ENCODE assay signal across 8 cellular contexts in genomic region chr19:11879687-11880266, GRCh38. TPM values are rescaled to one million over a fixed set of nuclear protein-coding genes. Genes with fewer than 3 reads are reported as not detected.
DNase-seq lines count a peak whose midpoint lies in the region; ATAC-seq and TF ChIP-seq lines count a peak whose summit lies in the region.
"Not testable (repeated sequence)": the region's sequence is repeated elsewhere in the genome, so short reads cannot be mapped to it uniquely, and the experiment has no call there.

No MANE protein-coding gene starts in this region.

- intact Hi-C loops in right cardiac atrium (cut with DNase I) = loop anchor here in 3 of 4 donors (2.0 to 5.0 kb wide), 4 partner anchors 108 to 263 kb away; partner anchors contain the start of gene ZNF20 (in 1 of the 3)
- intact Hi-C loops in ovary (cut with DNase I) = loop anchor here in 2 of 4 donors (5.0 kb wide), 2 partner anchors 108 to 263 kb away; partner anchors contain the start of gene ZNF20 (in 1 of the 2)

- 78% methylated on average over 16 of the region's 16 CpGs for WGBS in right cardiac atrium
- WGBS in ovary, 3 donors = 66 to 75% (median 73%) methylated on average over 16 of the region's 16 CpGs

- peak in 1 of 2 donors; percentile 50 for ATAC-seq in right cardiac atrium
- ATAC-seq in stimulated activated effector memory CD8-positive, alpha-beta T cell treated with anti-CD3 and anti-CD28 coated beads, Interleukin-12 subunit alpha, Interleukin-12 subunit beta, amount 100 ng/mL, for 72 hours = peak; percentile 57

- H3K9me3 Mint-ChIP-seq in stimulated activated effector memory CD8-positive, alpha-beta T cell treated with anti-CD3 and anti-CD28 coated beads, Interleukin-12 subunit alpha, Interleukin-12 subunit beta, amount 100 ng/mL, for 72 hours = not testable (repeated sequence)

- H3K4me2 ChIP-seq in MM.1S (ENCODE audit: low read depth, low read length) = not testable (repeated sequence)

- not testable (repeated sequence) for H3K9ac ChIP-seq in MM.1S (ENCODE audit: low read length)

- H3F3A ChIP-seq in MM.1S (ENCODE audit: insufficient read depth, low read length) = not testable (repeated sequence)

- H3K36me3 ChIP-seq in MM.1S (replicated peaks; ENCODE audit: insufficient read depth, low read length); ovary: not testable (repeated sequence)

- not testable (repeated sequence) for H2AFZ ChIP-seq in MM.1S (ENCODE audit: low read length)

- not testable (repeated sequence) for H3K79me2 ChIP-seq in MM.1S (ENCODE audit: low read length)

- not testable (repeated sequence) for H3K27me3 ChIP-seq in MM.1S (replicated peaks; ENCODE audit: insufficient read depth, low read length); right cardiac atrium (ENCODE audit: control insufficient read depth, insufficient read depth); ovary

- H4K20me1 ChIP-seq in MM.1S (ENCODE audit: insufficient read depth, low read length) = not testable (repeated sequence)

- not testable (repeated sequence) for H3K27ac Mint-ChIP-seq in stimulated activated effector memory CD8-positive, alpha-beta T cell treated with anti-CD3 and anti-CD28 coated beads, Interleukin-12 subunit alpha, Interleukin-12 subunit beta, amount 100 ng/mL, for 72 hours

- not testable (repeated sequence) for H3K36me3 Mint-ChIP-seq in stimulated activated effector memory CD8-positive, alpha-beta T cell treated with anti-CD3 and anti-CD28 coated beads, Interleukin-12 subunit alpha, Interleukin-12 subunit beta, amount 100 ng/mL, for 72 hours

- DNase-seq in DMS53 (lab: John Stamatoyannopoulos, UW) (peak; percentile 46), MM.1S (peak; percentile 27), T-helper 1 cell (peak in 4 of 5 donors; percentile 6 to 33 (median 16)), cardiac fibroblast (ENCODE audit: low read depth in 2 of 2) (peak; percentile 6 to 20), right cardiac atrium (peak; percentile 12 to 55 (median 51)), ovary (peak; percentile 16 to 52 (median 49))
- peak; percentile 38 for DNase-seq in activated CD8-positive, alpha-beta memory T cell treated with anti-CD3 and anti-CD28 coated beads, Interleukin-2, amount 50 U/mL, for 4 hours
- DNase-seq in stimulated activated effector memory CD8-positive, alpha-beta T cell treated with anti-CD3 and anti-CD28 coated beads, Interleukin-12 subunit alpha, Interleukin-12 subunit beta, amount 100 ng/mL, for 72 hours (ENCODE audit: low spot score in 2 of 2) = peak; percentile 31 to 67

- not testable (repeated sequence) for H3K9me2 ChIP-seq in MM.1S (replicated peaks; ENCODE audit: insufficient read depth, low read length)

- not testable (repeated sequence) for H3K4me1 ChIP-seq in MM.1S (ENCODE audit: low read length); right cardiac atrium (ENCODE audit: control insufficient read depth, insufficient read depth, low read length); ovary (ENCODE audit: insufficient read depth)

- not testable (repeated sequence) for H3K4me3 Mint-ChIP-seq in stimulated activated effector memory CD8-positive, alpha-beta T cell treated with anti-CD3 and anti-CD28 coated beads, Interleukin-12 subunit alpha, Interleukin-12 subunit beta, amount 100 ng/mL, for 72 hours

- not testable (repeated sequence) for H3K4me1 Mint-ChIP-seq in stimulated activated effector memory CD8-positive, alpha-beta T cell treated with anti-CD3 and anti-CD28 coated beads, Interleukin-12 subunit alpha, Interleukin-12 subunit beta, amount 100 ng/mL, for 72 hours

- H3K4me3 ChIP-seq in MM.1S (ENCODE audit: low read length); cardiac fibroblast (replicated peaks in 1 of 2; ENCODE audit: low read depth in 2 of 2, low read length in 2 of 2); right cardiac atrium (ENCODE audit: low read length); ovary: not testable (repeated sequence)

- TF ChIP-seq POLR2A in ovary (IDR thresholded peaks at IDR 0.05) = not testable (repeated sequence)

- not testable (repeated sequence) for TF ChIP-seq EP300 in ovary (IDR thresholded peaks at IDR 0.05)

- TF ChIP-seq CTCF in MM.1S (IDR thresholded peaks at IDR 0.05; ENCODE audit: low read length) (peak; percentile 47), cardiac fibroblast (IDR thresholded peaks at IDR 0.05; ENCODE audit: low read depth, low read length) (peak; percentile 29), ovary (IDR thresholded peaks at IDR 0.05) (peak in 1 of 3 donors; percentile 20)

- not testable (repeated sequence) for H3K27ac ChIP-seq in MM.1S (ENCODE audit: low read length); right cardiac atrium (ENCODE audit: low read length); ovary

- not testable (repeated sequence) for H3K9me3 ChIP-seq in MM.1S (replicated peaks; ENCODE audit: insufficient read depth, low read length); right cardiac atrium (ENCODE audit: control insufficient read depth, low read length); ovary

RNA-seq across cellular contexts. Expression of gene ZNF69, which starts 7.8 kb away (rescaled TPM):
- total RNA-seq in right cardiac atrium (1 to 10 TPM; 4.6 to 6.1 (median 5.8) TPM), ovary (10 to 100 TPM; 12.6 to 25.5 (median 15.4) TPM)
- polyA plus RNA-seq in right cardiac atrium (3.8 TPM), ovary (10 to 100 TPM in 1 of 2 donors, 1 to 10 TPM in 1; 7.5 to 10.2 TPM)

RNA-seq across cellular contexts. Expression of gene ZNF439, which starts 31.3 kb away (rescaled TPM):
- total RNA-seq in right cardiac atrium = 1 to 10 TPM; 4.7 to 5.5 (median 5.4) TPM
- polyA plus RNA-seq in right cardiac atrium = 4.7 TPM
- 10 to 100 TPM in 6 of 7 donors, 1 to 10 TPM in 1; 7.1 to 14.6 (median 11.2) TPM for total RNA-seq in ovary
- polyA plus RNA-seq in ovary = 1 to 10 TPM; 6.6 to 7.2 TPM

RNA-seq across cellular contexts. Expression of gene ZNF700, which starts 45.1 kb away (rescaled TPM):
- total RNA-seq in right cardiac atrium = 1 to 10 TPM; 4.6 to 6.2 (median 5.1) TPM
- 3.3 TPM for polyA plus RNA-seq in right cardiac atrium
- total RNA-seq in ovary = 10 to 100 TPM in 6 of 7 donors, 1 to 10 TPM in 1; 8.6 to 22.3 (median 14.0) TPM
- 1 to 10 TPM; 6.7 to 7.6 TPM for polyA plus RNA-seq in ovary
